8 cellular contexts compared by ENCODE assay signal in the genomic region with DNA sequence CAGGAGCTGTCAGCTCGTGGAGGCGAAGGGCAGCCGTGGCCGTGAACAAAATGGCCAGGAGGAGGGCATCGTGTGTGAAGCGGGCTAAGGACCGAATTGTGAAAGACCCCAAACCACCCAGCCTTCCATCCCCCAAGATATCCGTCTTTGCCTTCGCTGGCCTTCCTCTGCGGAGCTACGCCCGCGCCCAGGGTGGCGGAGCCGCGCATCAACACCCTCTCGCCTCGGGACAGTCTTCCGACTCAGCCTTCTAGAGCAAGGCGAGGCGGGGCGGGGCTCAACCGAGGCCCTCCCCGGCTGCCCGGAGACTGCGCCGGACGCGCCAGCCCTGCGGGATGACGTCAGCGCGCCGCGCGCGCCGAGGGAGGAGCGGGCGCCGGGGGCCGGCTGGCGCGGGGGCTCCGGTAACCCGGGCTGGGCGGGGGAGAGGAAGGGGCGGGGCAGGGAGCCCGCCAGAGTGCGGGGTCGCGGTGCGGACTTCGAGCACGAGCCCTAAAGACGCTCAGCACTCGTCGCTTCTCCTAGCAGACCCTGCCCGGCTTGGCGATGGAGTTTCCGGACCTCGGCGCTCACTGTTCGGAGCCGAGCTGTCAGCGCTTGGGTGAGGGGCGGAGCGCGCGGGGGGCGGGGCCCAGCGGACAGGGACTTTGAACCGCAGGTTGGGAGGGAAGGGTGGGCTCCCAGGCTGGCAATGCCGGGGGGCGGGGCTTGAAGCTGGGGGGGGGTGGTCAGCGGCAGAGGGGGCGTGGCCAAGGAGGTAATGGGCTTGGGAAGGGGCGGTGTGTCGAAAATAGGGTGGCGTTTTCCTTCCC. TPM values are rescaled to one million over a fixed set of nuclear protein-coding genes. Genes with fewer than 3 reads are reported as not detected.
DNase-seq lines count a peak whose midpoint lies in the region; ATAC-seq and TF ChIP-seq lines count a peak whose summit lies in the region.

A gene with protein sequence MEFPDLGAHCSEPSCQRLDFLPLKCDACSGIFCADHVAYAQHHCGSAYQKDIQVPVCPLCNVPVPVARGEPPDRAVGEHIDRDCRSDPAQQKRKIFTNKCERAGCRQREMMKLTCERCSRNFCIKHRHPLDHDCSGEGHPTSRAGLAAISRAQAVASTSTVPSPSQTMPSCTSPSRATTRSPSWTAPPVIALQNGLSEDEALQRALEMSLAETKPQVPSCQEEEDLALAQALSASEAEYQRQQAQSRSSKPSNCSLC (plus strand): TSS at position 341 of the 812 bp plus-strand sequence. CDS start 206 bp downstream, at position 547.

- DNase-seq in DND-41 (peak; percentile 93), Peyer's patch (peak; percentile 97 to 98 (median 98)), myocyte (ENCODE audit: low read depth) (peak; percentile 95)
- DNase-seq in activated T-cell treated with anti-CD3 and anti-CD28 coated beads, Interleukin-2, amount 50 U/mL, for 48 hours, result peak; percentile 95 to 96
- DNase-seq in stimulated activated CD8-positive, alpha-beta memory T cell treated with anti-CD3 and anti-CD28 coated beads, Interleukin-7, amount 100 ng/mL, for 48 hours (ENCODE audit: extremely low read depth in 1 of 2, low read depth in 1 of 2), result peak; percentile 88 to 93

- peak; percentile 96 to 99 for TF ChIP-seq POLR2A in Peyer's patch (IDR thresholded peaks at IDR 0.05)

- H3K27me3 ChIP-seq in DND-41 (ENCODE audit: insufficient read depth, low read length, poor library complexity), result no peaks in the 10 kb centered on the region
- no peaks in the 10 kb centered on the region for H3K27me3 ChIP-seq in Peyer's patch

- H3K4me1 ChIP-seq in DND-41 (ENCODE audit: insufficient read depth, low read length), result peaks cover 25% of the 10 kb centered on the region
- peaks cover 0 to 24% (median 10%) of the 10 kb centered on the region in 4 donors for H3K4me1 ChIP-seq in Peyer's patch

- peak within 1 kb of the TSS; percentile 75 for H3K4me2 ChIP-seq in DND-41 (ENCODE audit: insufficient read depth, low read length)

- H3K36me3 ChIP-seq in DND-41 (ENCODE audit: insufficient read depth, low read length) (peaks cover 29% of the 10 kb centered on the region), KOPT-K1 (ENCODE audit: insufficient read depth, low read length) (peaks cover 25% of the 10 kb centered on the region; the same call in 1 of the 2 replicates), Peyer's patch (peaks cover 0 to 26% (median 0%) of the 10 kb centered on the region in 3 donors)

- H3K4me3 ChIP-seq in DND-41 (ENCODE audit: low read depth in 1 of 2, low read length in 2 of 2) (peak within 1 kb of the TSS; percentile 19 to 70; a peak in 3 of 4 replicates), Peyer's patch (peak within 1 kb of the TSS; percentile 82 to 92 (median 86))

- H4K20me1 ChIP-seq in DND-41 (ENCODE audit: insufficient read depth, low read length), result peaks cover 10% of the 10 kb centered on the region

- H2AFZ ChIP-seq in DND-41 (ENCODE audit: low read depth, low read length), result peak within 1 kb of the TSS; percentile 73

- peaks cover 6% of the 10 kb centered on the region; the same call in 1 of the 2 replicates for H3K79me2 ChIP-seq in DND-41 (ENCODE audit: insufficient read depth, low read length)

- peak; percentile 94 for ATAC-seq in DND-41 (ENCODE audit: insufficient read depth, low read depth)
- peak; percentile 97 for ATAC-seq in GM21825 (IDR thresholded peaks at IDR 0.05; ENCODE audit: unreplicated experiment)
- ATAC-seq in esophagus mucosa, result peak; percentile 96

- H3K9me3 ChIP-seq in DND-41 (ENCODE audit: insufficient read depth, low read length, severe bottlenecking), result no peaks in the 10 kb centered on the region
- no peaks in the 10 kb centered on the region for H3K9me3 ChIP-seq in KOPT-K1 (ENCODE audit: insufficient read depth, low read length, poor library complexity, severe bottlenecking)
- no peaks in the 10 kb centered on the region for H3K9me3 ChIP-seq in Peyer's patch

- H3K9ac ChIP-seq in DND-41 (ENCODE audit: low read depth, low read length), result peak within 1 kb of the TSS; percentile 57

- H3K27ac ChIP-seq in DND-41 (ENCODE audit: low read length) (peak within 1 kb of the TSS; percentile 81), KOPT-K1 (ENCODE audit: low read depth, low read length, poor library complexity, severe bottlenecking) (peak within 1 kb of the TSS; percentile 84), Peyer's patch (peak within 1 kb of the TSS; percentile 98 to 99 (median 98))

- TF ChIP-seq CTCF in DND-41 (IDR thresholded peaks at IDR 0.05; ENCODE audit: borderline replicate concordance, extremely low read depth, low read length, poor library complexity, severe bottlenecking), result no peak
- peak in 3 of 6 experiments; percentile 36 to 45 (median 44) for TF ChIP-seq CTCF in Peyer's patch (IDR thresholded peaks at IDR 0.05)

RNA-seq across cellular contexts. Expression of the gene that starts here (rescaled TPM):
- total RNA-seq in Peyer's patch, result 100 to 1,000 TPM in 3 of 4 donors, 10 to 100 TPM in 1; 43.7 to 129 (median 112) TPM
- 41.1 TPM for total RNA-seq in esophagus mucosa
- total RNA-seq in myocyte, result 43.0 and 50.1 TPM in 2 replicates
- 40.1 TPM for polyA plus RNA-seq in myocyte (2012)

Comparison
In these comparisons a context has a peak if more than half of its experiments do, and no peak if none do; other contexts are left out.
1. Peak in every context shown above with its lines: DNase-seq, ATAC-seq, H3K4me3 ChIP-seq and H3K27ac ChIP-seq.